In the genomic region with DNA sequence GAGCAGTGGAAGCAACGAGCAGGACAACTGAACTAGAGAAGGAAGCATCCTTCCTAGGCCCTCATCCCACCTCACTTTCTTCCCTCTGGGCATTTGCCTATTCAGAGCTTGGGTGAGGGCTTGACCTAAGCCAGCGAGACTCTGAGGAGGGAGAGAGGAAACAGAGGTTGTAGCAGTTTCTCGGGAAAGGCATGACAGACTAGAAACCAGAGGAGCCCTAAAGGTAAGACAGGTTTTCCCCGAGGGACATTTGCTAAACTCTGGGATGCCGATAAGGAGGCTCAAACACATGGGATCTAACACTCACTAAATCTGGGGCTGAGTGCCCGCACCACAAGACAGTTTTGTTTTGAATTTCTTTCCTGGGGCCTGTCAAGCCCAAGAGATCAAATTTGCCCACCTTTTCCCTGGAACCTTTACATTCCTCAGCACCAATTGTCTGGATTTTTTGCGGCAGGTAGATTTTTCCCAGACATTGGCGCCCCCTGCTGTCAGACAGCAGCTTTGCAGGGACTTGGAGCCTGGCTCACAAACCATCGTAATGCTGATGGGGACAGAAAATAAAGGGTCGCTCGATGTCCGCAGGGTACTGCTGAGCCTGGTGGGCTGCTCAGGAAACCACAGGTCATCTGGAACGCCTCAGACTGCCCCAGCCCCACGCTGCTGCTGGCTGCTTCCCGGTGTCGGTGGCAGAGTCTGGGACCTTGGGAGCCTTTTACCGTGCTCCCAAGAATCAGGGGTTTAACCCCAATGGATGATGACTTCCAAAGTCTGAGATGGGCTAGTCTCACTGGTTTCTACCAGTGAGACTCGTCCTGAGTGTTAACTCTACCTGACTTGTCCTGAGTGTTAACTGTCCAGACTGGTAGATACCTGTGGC, we compare ENCODE assay signal across 8 cellular contexts.
DNase-seq lines count a peak whose midpoint lies in the region; TF ChIP-seq lines count a peak whose summit lies in the region.

No MANE protein-coding gene starts in this region.

- no peak overlapping the region for H3K27ac ChIP-seq in 22Rv1

- in situ Hi-C loops in astrocyte of the cerebellum (cut with HindIII; ENCODE audit: low sequenced_read_pairs), result loop anchor here (5.0 kb wide), 1 partner anchor 125 kb away; no protein-coding TSS in a partner anchor

- H3K4me3 ChIP-seq in astrocyte of the cerebellum (ENCODE audit: low read depth, low read length), result no peak overlapping the region

- DNase-seq in T-helper 1 cell, result peak in 4 of 5 donors; percentile 14 to 46 (median 34)
- no peak for DNase-seq in astrocyte of the cerebellum (ENCODE audit: low read depth)
- peak; percentile 53 for DNase-seq in kidney tubule cell (ENCODE audit: low spot score)
- peak in 2 of 3 experiments; percentile 26 to 37 for DNase-seq in stimulated activated CD4-positive, alpha-beta T cell treated with anti-CD3 and anti-CD28 coated beads, TNF-alpha, amount 100 ng/mL, for 24 hours (ENCODE audit: low read depth in 3 of 3)
- DNase-seq in GM19238 (ENCODE audit: insufficient read length, low spot score), result no peak
- DNase-seq in NCI-H226, result no peak

- TF ChIP-seq CTCF in 22Rv1 (IDR thresholded peaks at IDR 0.05) (peak; percentile 90), GM12874 (IDR thresholded peaks at IDR 0.05; ENCODE audit: insufficient read depth, low read depth, low read length) (peak; percentile 89), astrocyte of the cerebellum (IDR thresholded peaks at IDR 0.05; ENCODE audit: low read depth, low read length, missing control alignments) (peak; percentile 94)

Comparison
In these comparisons a context has a peak if more than half of its experiments do, and no peak if none do; other contexts are left out.
1. DNase-seq: peak in T-helper 1 cell (4 of 5), kidney tubule cell (single experiment) and stimulated activated CD4-positive, alpha-beta T cell treated with anti-CD3 and anti-CD28 coated beads, TNF-alpha, amount 100 ng/mL, for 24 hours (2 of 3); none in astrocyte of the cerebellum (single experiment), GM19238 (single experiment) and NCI-H226 (single experiment).
2. Peak in every context shown above with its lines, with median percentiles within 50 percentile points of each other: CTCF ChIP-seq.